ENCODE assay signal across 21 cellular contexts in genomic region chr13:30826911-30827577, GRCh38.
"Had no signal": no experiment of that assay in that cellular context is flagged by ENCODE, and none has a peak within 500 bp of the region (broad histone marks: within the 10 kb centered on the region; RNA-seq: fewer than 3 reads in every experiment).

No MANE protein-coding gene starts in this region.

- H3K27ac Mint-ChIP-seq: dendritic cell treated with granulocyte-macrophage colony-stimulating factor and Interleukin-4, amounts not matched to agents 40 ng/mL and 50 ng/mL, for 4 days; mesothelial cell of epicardium; naive thymus-derived CD4-positive, alpha-beta T cell; nephron; neural progenitor cell; progenitor cell of endocrine pancreas had no signal

- DNase-seq: colonic mucosa; effector CD8-positive, alpha-beta T cell; erythroblast; left ventricle myocardium superior; lower lobe of right lung; naive thymus-derived CD4-positive, alpha-beta T cell; right lobe of liver; small intestine; stimulated activated CD4-positive, alpha-beta T cell treated with anti-CD3 and anti-CD28 coated beads, Interleukin-15, amount 100 ng/mL, for 24 hours; stimulated activated CD4-positive, alpha-beta T cell treated with anti-CD3 and anti-CD28 coated beads, Interleukin-2, amount 100 ng/mL, for 48 hours; stimulated activated naive CD4-positive, alpha-beta T cell; stimulated activated naive CD8-positive, alpha-beta T cell treated with anti-CD3 and anti-CD28 coated beads, Interleukin-15, amount 100 ng/mL, for 72 hours; transverse colon had no signal

- ATAC-seq: left ventricle myocardium superior; lower lobe of right lung; naive thymus-derived CD4-positive, alpha-beta T cell; right lobe of liver; stimulated activated naive CD8-positive, alpha-beta T cell treated with anti-CD3 and anti-CD28 coated beads, Interleukin-15, amount 100 ng/mL, for 72 hours had no signal

- H3K27me3 ChIP-seq: colonic mucosa, neural progenitor cell, right lobe of liver, suprapubic skin, transverse colon, vagina had no signal

- H3K36me3 ChIP-seq: colonic mucosa, lower lobe of right lung, neural progenitor cell, right lobe of liver, suprapubic skin, transverse colon, vagina had no signal

- H3K4me3 ChIP-seq: colonic mucosa, lower lobe of right lung, neural progenitor cell, right lobe of liver, suprapubic skin, transverse colon, vagina had no signal

- H3K4me1 ChIP-seq: colonic mucosa, lower lobe of right lung, parathyroid adenoma, suprapubic skin, vagina had no signal

- H3K36me3 Mint-ChIP-seq: mesothelial cell of epicardium had no signal

- H3K4me3 Mint-ChIP-seq: dendritic cell treated with granulocyte-macrophage colony-stimulating factor and Interleukin-4, amounts not matched to agents 40 ng/mL and 50 ng/mL, for 4 days; mesothelial cell of epicardium; naive thymus-derived CD4-positive, alpha-beta T cell; nephron; neural progenitor cell; stimulated activated naive CD8-positive, alpha-beta T cell treated with anti-CD3 and anti-CD28 coated beads, Interleukin-15, amount 100 ng/mL, for 72 hours had no signal

- H3K9me3 ChIP-seq: colonic mucosa, lower lobe of right lung, right lobe of liver, suprapubic skin, transverse colon, vagina had no signal

- H3K27ac ChIP-seq: colonic mucosa, lower lobe of right lung, neural progenitor cell, parathyroid adenoma, right lobe of liver, suprapubic skin, transverse colon, vagina had no signal

- H3K9me3 Mint-ChIP-seq: dendritic cell treated with granulocyte-macrophage colony-stimulating factor and Interleukin-4, amounts not matched to agents 40 ng/mL and 50 ng/mL, for 4 days; stimulated activated naive CD8-positive, alpha-beta T cell treated with anti-CD3 and anti-CD28 coated beads, Interleukin-15, amount 100 ng/mL, for 72 hours had no signal
